1 cellular context compared by ENCODE assay signal in genomic region chr11:119206512-119207299, GRCh38.
TF ChIP-seq lines count a peak whose summit lies in the region.

No MANE protein-coding gene starts in this region.

TF ChIP-seq in K562, 482 proteins besides CTCF, POLR2A, EP300 and RAD21 (continues in another document):
- TF ChIP-seq SRSF7 (optimal IDR thresholded peaks at IDR 0.05; ENCODE audit: low read depth, low read length) (no peak), USF1 (CRISPR knock-in tag; IDR thresholded peaks at IDR 0.05) (0 out of 2 replicates have a peak, but pooled peaks have one; percentile 17), LARP7 (IDR thresholded peaks at IDR 0.05) (0 out of 2 replicates have a peak, but pooled peaks have one; percentile 42), SAP30 (IDR thresholded peaks at IDR 0.05; ENCODE audit: borderline replicate concordance, insufficient read depth, low read depth, low read length, poor library complexity, severe bottlenecking) (peak; percentile 62), EGR1 (conservative IDR thresholded peaks at IDR 0.05) (peak; percentile 96), MEF2A (IDR thresholded peaks at IDR 0.05; ENCODE audit: control insufficient read depth, low read depth, low read length) (no peak), FOS (IDR thresholded peaks at IDR 0.05; ENCODE audit: extremely low read depth, insufficient read length) (no peak), ZNF551 (CRISPR knock-in tag; IDR thresholded peaks at IDR 0.05) (no peak), MYNN (IDR thresholded peaks at IDR 0.05) (no peak), MYNN (CRISPR knock-in tag; IDR thresholded peaks at IDR 0.05) (no peak), ETV5 (CRISPR knock-in tag; IDR thresholded peaks at IDR 0.05; ENCODE audit: low read depth) (no peak), ARID4B (CRISPR knock-in tag; IDR thresholded peaks at IDR 0.05) (peak; percentile 68; the same call in 1 of the 2 replicates), RAD51 (IDR thresholded peaks at IDR 0.05; ENCODE audit: borderline replicate concordance, low read depth) (no peak), ZNF282 (CRISPR knock-in tag; IDR thresholded peaks at IDR 0.05) (no peak), SIN3A (IDR thresholded peaks at IDR 0.05; ENCODE audit: borderline replicate concordance in 2 of 2, control insufficient read depth in 1 of 2, low read depth in 2 of 2, low read length in 2 of 2) (peak in 1 of 2 experiments; percentile 10; a peak in 1 of 4 replicates), RNF2 (IDR thresholded peaks at IDR 0.05) (no peak), CHD1 (IDR thresholded peaks at IDR 0.05; ENCODE audit: low read length) (peak; percentile 47), EP400 (IDR thresholded peaks at IDR 0.05) (peak; percentile 26; the same call in 1 of the 2 replicates), ZBTB9 (CRISPR knock-in tag; IDR thresholded peaks at IDR 0.05) (no peak), ZNF740 (CRISPR knock-in tag; IDR thresholded peaks at IDR 0.05) (peak; percentile 27; the same call in 1 of the 2 replicates), ZNF740 (tag; IDR thresholded peaks at IDR 0.05) (no peak), FOXA3 (CRISPR knock-in tag; conservative IDR thresholded peaks at IDR 0.05 in 1 of 2, IDR thresholded peaks at IDR 0.05 in 1 of 2) (0 out of 4 replicates have a peak, but pooled peaks of 1 of the 2 experiments have one; percentile 39), KAT8 (IDR thresholded peaks at IDR 0.05; ENCODE audit: low read depth) (no peak), ELK1 (CRISPR knock-in tag; IDR thresholded peaks at IDR 0.05) (no peak), NR1H2 (CRISPR knock-in tag; IDR thresholded peaks at IDR 0.05) (no peak), AFF1 (IDR thresholded peaks at IDR 0.05; ENCODE audit: low read depth in 1 of 2, partially characterized antibody in 2 of 2) (peak in 1 of 2 experiments; percentile 13), GTF3C2 (IDR thresholded peaks at IDR 0.05; ENCODE audit: borderline replicate concordance, extremely low read depth, insufficient read length) (no peak), CBFA2T3 (IDR thresholded peaks at IDR 0.05) (0 out of 2 replicates have a peak, but pooled peaks have one; percentile 48), RCOR1 (IDR thresholded peaks at IDR 0.05; ENCODE audit: borderline replicate concordance in 1 of 2, low read depth in 2 of 2, low read length in 2 of 2) (peak in 1 of 2 experiments; percentile 39; a peak in 1 of 4 replicates), SMARCA4 (IDR thresholded peaks at IDR 0.05) (peak; percentile 28; the same call in 1 of the 2 replicates), SPI1 (IDR thresholded peaks at IDR 0.05; ENCODE audit: borderline replicate concordance, low read depth, low read length) (0 out of 2 replicates have a peak, but pooled peaks have one; percentile 7), SFPQ (IDR thresholded peaks at IDR 0.05; ENCODE audit: low read depth, low read length) (no peak), GATA2 (CRISPR knock-in tag; IDR thresholded peaks at IDR 0.05) (peak; percentile 39; the same call in 1 of the 2 replicates)
- TF ChIP-seq, protein P1, sequence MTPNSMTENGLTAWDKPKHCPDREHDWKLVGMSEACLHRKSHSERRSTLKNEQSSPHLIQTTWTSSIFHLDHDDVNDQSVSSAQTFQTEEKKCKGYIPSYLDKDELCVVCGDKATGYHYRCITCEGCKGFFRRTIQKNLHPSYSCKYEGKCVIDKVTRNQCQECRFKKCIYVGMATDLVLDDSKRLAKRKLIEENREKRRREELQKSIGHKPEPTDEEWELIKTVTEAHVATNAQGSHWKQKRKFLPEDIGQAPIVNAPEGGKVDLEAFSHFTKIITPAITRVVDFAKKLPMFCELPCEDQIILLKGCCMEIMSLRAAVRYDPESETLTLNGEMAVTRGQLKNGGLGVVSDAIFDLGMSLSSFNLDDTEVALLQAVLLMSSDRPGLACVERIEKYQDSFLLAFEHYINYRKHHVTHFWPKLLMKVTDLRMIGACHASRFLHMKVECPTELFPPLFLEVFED (CRISPR knock-in tag; conservative IDR thresholded peaks at IDR 0.05), result 0 out of 2 replicates have a peak, but pooled peaks have one; percentile 45
- TF ChIP-seq, protein P2, sequence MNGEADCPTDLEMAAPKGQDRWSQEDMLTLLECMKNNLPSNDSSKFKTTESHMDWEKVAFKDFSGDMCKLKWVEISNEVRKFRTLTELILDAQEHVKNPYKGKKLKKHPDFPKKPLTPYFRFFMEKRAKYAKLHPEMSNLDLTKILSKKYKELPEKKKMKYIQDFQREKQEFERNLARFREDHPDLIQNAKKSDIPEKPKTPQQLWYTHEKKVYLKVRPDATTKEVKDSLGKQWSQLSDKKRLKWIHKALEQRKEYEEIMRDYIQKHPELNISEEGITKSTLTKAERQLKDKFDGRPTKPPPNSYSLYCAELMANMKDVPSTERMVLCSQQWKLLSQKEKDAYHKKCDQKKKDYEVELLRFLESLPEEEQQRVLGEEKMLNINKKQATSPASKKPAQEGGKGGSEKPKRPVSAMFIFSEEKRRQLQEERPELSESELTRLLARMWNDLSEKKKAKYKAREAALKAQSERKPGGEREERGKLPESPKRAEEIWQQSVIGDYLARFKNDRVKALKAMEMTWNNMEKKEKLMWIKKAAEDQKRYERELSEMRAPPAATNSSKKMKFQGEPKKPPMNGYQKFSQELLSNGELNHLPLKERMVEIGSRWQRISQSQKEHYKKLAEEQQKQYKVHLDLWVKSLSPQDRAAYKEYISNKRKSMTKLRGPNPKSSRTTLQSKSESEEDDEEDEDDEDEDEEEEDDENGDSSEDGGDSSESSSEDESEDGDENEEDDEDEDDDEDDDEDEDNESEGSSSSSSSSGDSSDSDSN (IDR thresholded peaks at IDR 0.05; ENCODE audit: borderline replicate concordance in 1 of 2, low read depth in 2 of 2, low read length in 2 of 2), result peak in 1 of 2 experiments; percentile 19; a peak in 1 of 4 replicates
